9 cellular contexts compared by ENCODE assay signal in the genomic region with DNA sequence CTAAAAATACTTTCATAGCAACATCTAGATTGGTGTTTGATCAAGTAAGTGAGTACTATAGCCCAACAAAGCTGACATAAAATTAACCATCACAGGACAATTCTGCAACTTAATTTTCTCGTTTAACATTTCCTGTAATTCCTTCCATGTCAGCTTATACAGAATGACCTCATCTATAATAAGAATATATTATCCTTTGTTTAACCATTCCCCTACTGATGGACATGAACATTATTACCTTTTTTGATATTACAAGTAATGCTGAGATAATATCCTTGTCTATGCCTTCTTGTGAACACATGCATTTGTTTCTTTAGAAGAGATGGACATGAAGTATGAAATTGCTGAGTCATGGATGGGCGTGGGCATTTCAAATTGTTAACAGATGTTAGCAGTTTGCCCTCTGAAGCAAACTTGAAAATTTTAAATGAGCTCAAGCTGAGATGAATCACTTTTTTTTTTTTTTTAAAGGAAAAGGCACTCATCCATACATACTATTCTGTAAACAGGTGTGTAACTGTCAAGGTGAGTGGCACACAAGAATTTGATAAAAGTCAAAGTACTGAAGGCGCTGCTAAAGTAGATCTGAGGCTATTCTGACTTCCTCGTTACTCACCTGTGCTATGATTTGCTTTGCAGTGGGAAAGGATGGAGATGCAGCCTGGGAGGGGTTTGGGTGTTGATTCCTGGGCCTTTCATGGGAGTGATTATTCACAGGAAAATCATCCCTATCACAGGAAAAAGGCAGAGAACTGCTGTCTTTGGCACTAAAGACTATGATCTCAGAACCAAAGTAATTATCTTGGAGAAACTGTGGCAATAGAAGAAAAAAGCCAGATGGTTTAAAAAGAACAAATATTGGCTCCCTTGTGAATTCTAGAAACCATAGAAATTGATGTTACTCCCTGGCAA.
A peak's percentile ranks its signal among the peaks of the same experiment; 100 is the strongest.
DNase-seq lines count a peak whose midpoint lies in the region; ATAC-seq and TF ChIP-seq lines count a peak whose summit lies in the region.
"Had no signal": no experiment of that assay in that cellular context is flagged by ENCODE, and none has a peak within 500 bp of the region (broad histone marks: within the 10 kb centered on the region; RNA-seq: fewer than 3 reads in every experiment).

No MANE protein-coding gene starts in this region.

- H3K4me3 Mint-ChIP-seq in MCF 10A (ENCODE audit: unreplicated experiment) = no peak overlapping the region
- H3K4me3 Mint-ChIP-seq in stimulated activated naive B cell treated with anti-CD40 and anti-IgM and Interleukin-4, amounts not matched to agents 10 μg/mL and 1 μg/mL and 100 μg/mL, for 72 hours = no peak overlapping the region
- no peak overlapping the region for H3K4me3 Mint-ChIP-seq in CD14-positive monocyte

- H3K9me3 Mint-ChIP-seq in MCF 10A (ENCODE audit: unreplicated experiment) (no peaks in the 10 kb centered on the region), CD14-positive monocyte (peaks cover 0 to 2% (median 0%) of the 10 kb centered on the region in 7 donors)
- peaks cover 0 to 3% of the 10 kb centered on the region in 2 donors for H3K9me3 Mint-ChIP-seq in stimulated activated naive B cell treated with anti-CD40 and anti-IgM and Interleukin-4, amounts not matched to agents 10 μg/mL and 1 μg/mL and 100 μg/mL, for 72 hours

- H3K4me2 ChIP-seq in mammary epithelial cell (ENCODE audit: insufficient read depth, low read depth, low read length) = no peak overlapping the region

- H3K27ac Mint-ChIP-seq in MCF 10A (ENCODE audit: low read depth, unreplicated experiment) = no peak overlapping the region
- H3K27ac Mint-ChIP-seq in stimulated activated naive B cell treated with anti-CD40 and anti-IgM and Interleukin-4, amounts not matched to agents 10 μg/mL and 1 μg/mL and 100 μg/mL, for 72 hours = peak overlapping the region; percentile 65
- no peak overlapping the region for H3K27ac Mint-ChIP-seq in CD14-positive monocyte

- BruUV-seq in mammary epithelial cell (replicated peaks; lab: Mats Ljungman, UMichigan) = no TSS peak
- no TSS peak for BruUV-seq in MCF 10A (replicated peaks; lab: Mats Ljungman, UMichigan)

- no peaks in the 10 kb centered on the region for H3K4me1 ChIP-seq in mammary epithelial cell (ENCODE audit: insufficient read depth, low read length)

- no peak overlapping the region for H3K27ac ChIP-seq in mammary epithelial cell (ENCODE audit: insufficient read depth, low read depth, low read length)

- H3K79me2 ChIP-seq in mammary epithelial cell (ENCODE audit: insufficient read depth, low read length) = no peaks in the 10 kb centered on the region

- WGBS in mammary epithelial cell (ENCODE audit: low coverage, missing lambda C conversion rate) = 71% methylated on average over 4 of the region's 4 CpGs

- no peak for ATAC-seq in stimulated activated naive B cell treated with anti-CD40 and anti-IgM and Interleukin-4, amounts not matched to agents 10 μg/mL and 1 μg/mL and 100 μg/mL, for 72 hours (replicated peaks)

- DNase-seq in mammary epithelial cell (peak; percentile 66), MCF 10A (ENCODE audit: unreplicated experiment) (no peak), RPMI7951 (ENCODE audit: low read depth) (peak; percentile 91), erythroblast (lab: John Stamatoyannopoulos, UW) (peak; percentile 79 to 84), epidermal melanocyte (ENCODE audit: insufficient read length, low spot score) (no peak), CD14-positive monocyte (ENCODE audit: low spot score) (no peak)
- no peak for DNase-seq in stimulated activated naive B cell treated with anti-CD40 and anti-IgM and Interleukin-4, amounts not matched to agents 10 μg/mL and 1 μg/mL and 100 μg/mL, for 72 hours
- DNase-seq in activated CD4-positive, alpha-beta T cell treated with anti-CD3 and anti-CD28 coated beads for 4 hours = no peak
- DNase-seq: kidney glomerular epithelial cell had no signal

- CTCF ChIA-PET in mammary epithelial cell (lab: Charles Lee; ENCODE audit: low non-redundant PET) (no interaction called here), MCF 10A (lab: Yijun Ruan, JAX) (interaction anchor here (0.7 kb wide), 3 partner anchors 41 to 251 kb away, joined by 3 to 5 read pairs (median 4); no protein-coding TSS in a partner anchor)

- no peaks in the 10 kb centered on the region for H3K9me3 ChIP-seq in mammary epithelial cell (replicated peaks; ENCODE audit: insufficient read depth, low read length)

- dilution Hi-C loops in mammary epithelial cell (cut with HindIII; ENCODE audit: low sequenced_read_pairs) = no loop called here

- in situ Hi-C loops in mammary epithelial cell (cut with MboI; ENCODE audit: low sequenced_read_pairs in 2 of 2) = no loop called here

- H3K36me3 ChIP-seq in mammary epithelial cell (ENCODE audit: insufficient read depth, low read length) = no peaks in the 10 kb centered on the region

- H3K4me1 Mint-ChIP-seq in MCF 10A (ENCODE audit: insufficient read depth, unreplicated experiment) (no peaks in the 10 kb centered on the region), CD14-positive monocyte (peaks cover 6% of the 10 kb centered on the region)
- peaks cover 38 to 69% of the 10 kb centered on the region in 2 donors for H3K4me1 Mint-ChIP-seq in stimulated activated naive B cell treated with anti-CD40 and anti-IgM and Interleukin-4, amounts not matched to agents 10 μg/mL and 1 μg/mL and 100 μg/mL, for 72 hours

- H3K4me3 ChIP-seq in mammary epithelial cell (replicated peaks in 1 of 3; ENCODE audit: insufficient read depth in 1 of 3, low read depth in 2 of 3, low read length in 3 of 3) = no peak overlapping the region

- H2AFZ ChIP-seq in mammary epithelial cell (ENCODE audit: low read depth, low read length) = no peak overlapping the region

- intact Hi-C loops in mammary epithelial cell (cut with micrococcal nuclease) = no loop called here
- intact Hi-C loops in MCF 10A (cut with micrococcal nuclease) = no loop called here
- intact Hi-C loops in CD14-positive monocyte (cut with micrococcal nuclease) = no loop called here

- TF ChIP-seq POLR2A in erythroblast (IDR thresholded peaks at IDR 0.05; ENCODE audit: low read length) = no peak

- no peaks in the 10 kb centered on the region for H4K20me1 ChIP-seq in mammary epithelial cell (ENCODE audit: insufficient read depth, low read length)

- POLR2A ChIA-PET in MCF 10A (lab: Yijun Ruan, JAX) = interaction anchor here (0.6 kb wide), 1 partner anchor 43 kb away, joined by 3 read pairs; no protein-coding TSS in a partner anchor

- H3K9ac ChIP-seq in mammary epithelial cell (ENCODE audit: insufficient read depth, low read length) = no peak overlapping the region

- TF ChIP-seq CTCF in mammary epithelial cell (conservative IDR thresholded peaks at IDR 0.05 in 1 of 2, IDR thresholded peaks at IDR 0.05 in 1 of 2; ENCODE audit: extremely low read depth in 1 of 2, insufficient read depth in 1 of 2, low read depth in 1 of 2, low read length in 2 of 2) = no peak
- no peak for TF ChIP-seq CTCF in MCF 10A (IDR thresholded peaks at IDR 0.05; ENCODE audit: unreplicated experiment)
- TF ChIP-seq CTCF in CD14-positive monocyte (IDR thresholded peaks at IDR 0.05) = no peak

- H3K27me3 ChIP-seq in mammary epithelial cell (ENCODE audit: insufficient read depth, low read length) = no peaks in the 10 kb centered on the region

- H3K36me3 Mint-ChIP-seq in MCF 10A (ENCODE audit: insufficient read depth, unreplicated experiment) (no peaks in the 10 kb centered on the region), CD14-positive monocyte (peaks cover 54 to 72% of the 10 kb centered on the region in 2 donors)
- peaks cover 73 to 89% of the 10 kb centered on the region in 2 donors for H3K36me3 Mint-ChIP-seq in stimulated activated naive B cell treated with anti-CD40 and anti-IgM and Interleukin-4, amounts not matched to agents 10 μg/mL and 1 μg/mL and 100 μg/mL, for 72 hours

- H3K27me3 Mint-ChIP-seq in MCF 10A (ENCODE audit: insufficient read depth, unreplicated experiment) = no peaks in the 10 kb centered on the region
- no peaks in the 10 kb centered on the region for H3K27me3 Mint-ChIP-seq in stimulated activated naive B cell treated with anti-CD40 and anti-IgM and Interleukin-4, amounts not matched to agents 10 μg/mL and 1 μg/mL and 100 μg/mL, for 72 hours
- no peaks in the 10 kb centered on the region for H3K27me3 Mint-ChIP-seq in CD14-positive monocyte (ENCODE audit: low read depth in 3 of 3)

Comparison
In these comparisons a context has a peak if more than half of its experiments do, and no peak if none do; other contexts are left out.
1. DNase-seq: peak in mammary epithelial cell (single experiment), RPMI7951 (single experiment) and erythroblast (2 of 2); none in MCF 10A (single experiment), stimulated activated naive B cell treated with anti-CD40 and anti-IgM and Interleukin-4, amounts not matched to agents 10 μg/mL and 1 μg/mL and 100 μg/mL, for 72 hours (single experiment), epidermal melanocyte (single experiment), CD14-positive monocyte (single experiment) and activated CD4-positive, alpha-beta T cell treated with anti-CD3 and anti-CD28 coated beads for 4 hours (0 of 2).